ENCODE assay signal across 1 cellular context in the genomic region with DNA sequence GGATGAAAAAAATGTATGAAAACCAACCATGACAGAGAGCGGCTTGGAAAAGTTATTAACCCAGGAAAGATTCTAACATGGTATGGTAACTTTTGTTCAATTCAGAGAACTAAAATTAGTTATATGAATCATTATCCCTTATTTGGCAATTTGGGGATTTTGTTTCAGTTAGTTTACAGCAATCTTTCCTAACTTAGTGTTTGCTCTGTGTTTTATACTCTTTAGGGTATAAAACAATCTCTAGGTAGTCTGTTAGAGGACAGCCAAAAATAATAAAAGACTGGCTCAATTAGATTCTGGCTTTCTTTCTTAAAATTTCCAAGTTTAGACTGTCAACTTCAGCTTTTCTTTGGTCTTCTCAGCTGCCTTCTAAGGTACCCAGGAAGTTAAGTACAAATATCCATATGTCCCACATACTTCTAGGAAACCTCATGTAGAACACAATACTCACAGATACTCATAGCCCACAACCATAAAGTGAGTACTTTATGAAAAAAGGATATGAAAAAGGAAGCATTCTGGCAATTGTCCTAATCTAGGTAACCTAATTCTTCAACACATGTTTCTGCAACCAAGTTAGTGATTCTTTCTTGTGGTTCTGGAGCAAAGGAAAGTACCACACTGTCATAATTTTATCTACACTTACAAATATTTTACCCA.
TF ChIP-seq lines count a peak whose summit lies in the region.

No MANE protein-coding gene starts in this region.

TF ChIP-seq in SK-N-SH treated with all-trans-retinoic acid at 6 μM for 48 hours, 23 proteins besides CTCF, POLR2A, EP300 and RAD21 (continued from another document):
- TF ChIP-seq, protein P1, sequence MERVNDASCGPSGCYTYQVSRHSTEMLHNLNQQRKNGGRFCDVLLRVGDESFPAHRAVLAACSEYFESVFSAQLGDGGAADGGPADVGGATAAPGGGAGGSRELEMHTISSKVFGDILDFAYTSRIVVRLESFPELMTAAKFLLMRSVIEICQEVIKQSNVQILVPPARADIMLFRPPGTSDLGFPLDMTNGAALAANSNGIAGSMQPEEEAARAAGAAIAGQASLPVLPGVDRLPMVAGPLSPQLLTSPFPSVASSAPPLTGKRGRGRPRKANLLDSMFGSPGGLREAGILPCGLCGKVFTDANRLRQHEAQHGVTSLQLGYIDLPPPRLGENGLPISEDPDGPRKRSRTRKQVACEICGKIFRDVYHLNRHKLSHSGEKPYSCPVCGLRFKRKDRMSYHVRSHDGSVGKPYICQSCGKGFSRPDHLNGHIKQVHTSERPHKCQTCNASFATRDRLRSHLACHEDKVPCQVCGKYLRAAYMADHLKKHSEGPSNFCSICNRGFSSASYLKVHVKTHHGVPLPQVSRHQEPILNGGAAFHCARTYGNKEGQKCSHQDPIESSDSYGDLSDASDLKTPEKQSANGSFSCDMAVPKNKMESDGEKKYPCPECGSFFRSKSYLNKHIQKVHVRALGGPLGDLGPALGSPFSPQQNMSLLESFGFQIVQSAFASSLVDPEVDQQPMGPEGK (CRISPR knock-in tag; IDR thresholded peaks at IDR 0.05; ENCODE audit: borderline replicate concordance), result no peak
- TF ChIP-seq SNAI2 (CRISPR knock-in tag; IDR thresholded peaks at IDR 0.05), result no peak
TF ChIP-seq in SK-N-SH treated with all-trans-retinoic acid at 6 μM for 48 hours: peak in this region for 0.
